16 cellular contexts compared by ENCODE assay signal in the genomic region with DNA sequence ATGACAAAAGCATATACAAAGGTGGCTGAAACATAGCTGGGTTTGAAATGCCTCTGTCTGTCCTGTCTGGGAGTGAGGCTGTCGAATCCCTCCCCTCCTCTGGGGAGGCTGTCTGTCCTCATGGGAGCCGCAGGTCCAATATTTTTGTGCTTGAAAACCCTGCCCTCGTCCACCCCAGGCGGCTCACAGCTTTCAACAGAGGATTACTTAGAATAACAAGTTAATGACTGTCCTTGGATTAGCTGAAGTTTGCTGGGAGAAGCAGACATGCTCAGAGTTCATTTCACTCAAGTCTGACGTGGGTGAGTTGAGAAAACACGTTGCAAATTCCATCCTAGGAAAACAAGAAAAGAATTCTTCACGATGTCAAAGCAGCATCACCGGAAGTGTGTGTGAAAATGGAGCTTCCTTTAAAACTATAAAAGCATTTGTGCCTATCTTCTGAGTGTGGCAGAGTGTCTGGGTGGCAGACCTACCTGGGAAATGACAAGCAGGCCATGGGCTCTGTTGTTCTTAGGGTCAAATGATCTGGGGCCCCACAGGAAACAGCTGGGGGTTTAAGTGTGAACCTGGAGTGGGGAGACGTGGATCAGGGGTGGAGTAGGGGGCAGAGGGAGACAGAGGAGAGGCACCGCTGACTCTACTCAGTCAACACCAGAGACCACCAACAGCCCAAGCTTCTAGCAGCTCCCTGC.
A peak's percentile ranks its signal among the peaks of the same experiment; 100 is the strongest.
DNase-seq lines count a peak whose midpoint lies in the region; ATAC-seq, FAIRE-seq and TF ChIP-seq lines count a peak whose summit lies in the region.
"Had no signal": no experiment of that assay in that cellular context is flagged by ENCODE, and none has a peak within 500 bp of the region (broad histone marks: within the 10 kb centered on the region; RNA-seq: fewer than 3 reads in every experiment).

No MANE protein-coding gene starts in this region.

- H3K4me1 ChIP-seq in keratinocyte (ENCODE audit: control insufficient read depth, extremely low read depth, insufficient read depth, low read length), result peaks cover 31% of the 10 kb centered on the region
- H3K4me1 ChIP-seq: ascending aorta had no signal

- TF ChIP-seq CTCF in brain microvascular endothelial cell (IDR thresholded peaks at IDR 0.05; ENCODE audit: low read depth, low read length, missing control alignments) (no peak), keratinocyte (optimal IDR thresholded peaks at IDR 0.05 in 1 of 3, IDR thresholded peaks at IDR 0.05 in 1 of 3, conservative IDR thresholded peaks at IDR 0.05 in 1 of 3; ENCODE audit: extremely low read depth in 1 of 3, insufficient read depth in 2 of 3, low read length in 3 of 3) (no peak), retinal pigment epithelial cell (conservative IDR thresholded peaks at IDR 0.05; ENCODE audit: low read depth, low read length) (no peak)

- DNase-seq in HCEC 1CT (peak; percentile 13), brain microvascular endothelial cell (peak; percentile 46), keratinocyte (ENCODE audit: low read depth, low spot score) (no peak), retinal pigment epithelial cell (ENCODE audit: low read depth) (peak; percentile 97), frontal cortex (ENCODE audit: low spot score in 2 of 2) (no peak), GOT3 (lab: John Stamatoyannopoulos, UW) (no peak)
- DNase-seq in activated T-cell treated with anti-CD3 and anti-CD28 coated beads, Interleukin-2, amount 50 U/mL, for 72 hours, result no peak
- DNase-seq: activated gamma-delta T cell treated with Interleukin-2 at 50 U/mL for 16 hours, NCI-H1930, NCI-H510A treated with DMSO at 0.1 percent for 48 hours, T-helper 9 cell had no signal

- no peak overlapping the region for H3K27ac Mint-ChIP-seq in activated T-cell treated with anti-CD3 and anti-CD28 coated beads, Interleukin-2, amount 50 U/mL, for 72 hours

- H3K9ac ChIP-seq in keratinocyte (ENCODE audit: control insufficient read depth, extremely low read depth, insufficient read depth, low read length), result no peak overlapping the region

- no peaks in the 10 kb centered on the region for H3K79me2 ChIP-seq in keratinocyte (ENCODE audit: control insufficient read depth, insufficient read depth, low read length)

- H3K4me3 ChIP-seq in brain microvascular endothelial cell (ENCODE audit: low read depth, low read length), result no peak overlapping the region
- no peak overlapping the region for H3K4me3 ChIP-seq in keratinocyte (ENCODE audit: control insufficient read depth in 2 of 3, extremely low read depth in 1 of 3, insufficient read depth in 2 of 3, low read depth in 1 of 3, low read length in 3 of 3)
- H3K4me3 ChIP-seq in retinal pigment epithelial cell (ENCODE audit: low read length), result no peak overlapping the region
- H3K4me3 ChIP-seq: ascending aorta, lung, SK-N-MC, tibial nerve had no signal

- peak overlapping the region; percentile 36 for H2AFZ ChIP-seq in keratinocyte (ENCODE audit: control insufficient read depth, low read length)

- no peak for FAIRE-seq in keratinocyte (lab: Jason Lieb, UNC)
- FAIRE-seq in frontal cortex (lab: Jason Lieb, UNC), result no peak

- no peak overlapping the region for H3K4me2 ChIP-seq in keratinocyte (ENCODE audit: control insufficient read depth, extremely low read depth, insufficient read depth, low read depth, low read length)

- H3K9me3 ChIP-seq in keratinocyte (ENCODE audit: control insufficient read depth, low read depth, low read length), result no peaks in the 10 kb centered on the region
- H3K9me3 ChIP-seq: ascending aorta, tibial nerve had no signal

- dilution Hi-C loops in keratinocyte (cut with MboI; ENCODE audit: extremely low pct_ligation_motif_present, low sequenced_read_pairs), result no loop called here

- in situ Hi-C loops in brain microvascular endothelial cell (cut with HindIII; ENCODE audit: low pct_ligation_motif_present, low sequenced_read_pairs), result no loop called here

- H3K4me1 Mint-ChIP-seq in activated T-cell treated with anti-CD3 and anti-CD28 coated beads, Interleukin-2, amount 50 U/mL, for 72 hours (ENCODE audit: low read depth), result no peaks in the 10 kb centered on the region

- peak overlapping the region; percentile 28 for H3K27ac ChIP-seq in brain microvascular endothelial cell
- no peak overlapping the region for H3K27ac ChIP-seq in keratinocyte (ENCODE audit: control insufficient read depth, insufficient read depth, low read length)
- H3K27ac ChIP-seq: ascending aorta, SK-N-MC had no signal

- H3K9me3 Mint-ChIP-seq in activated T-cell treated with anti-CD3 and anti-CD28 coated beads, Interleukin-2, amount 50 U/mL, for 72 hours, result no peaks in the 10 kb centered on the region

- no peaks in the 10 kb centered on the region for H3K36me3 Mint-ChIP-seq in activated T-cell treated with anti-CD3 and anti-CD28 coated beads, Interleukin-2, amount 50 U/mL, for 72 hours (ENCODE audit: insufficient read depth in 2 of 2)

- peaks cover 9% of the 10 kb centered on the region for H3K27me3 Mint-ChIP-seq in activated T-cell treated with anti-CD3 and anti-CD28 coated beads, Interleukin-2, amount 50 U/mL, for 72 hours (ENCODE audit: low read depth)

- no peaks in the 10 kb centered on the region for H4K20me1 ChIP-seq in keratinocyte (ENCODE audit: control insufficient read depth, extremely low read depth, insufficient read depth, low read length)

- no peak overlapping the region for H3K4me3 Mint-ChIP-seq in activated T-cell treated with anti-CD3 and anti-CD28 coated beads, Interleukin-2, amount 50 U/mL, for 72 hours

- H3K9me1 ChIP-seq in keratinocyte (ENCODE audit: control insufficient read depth, extremely low read depth, insufficient read depth, low read length), result no peaks in the 10 kb centered on the region

- ATAC-seq in activated T-cell treated with anti-CD3 and anti-CD28 coated beads, Interleukin-2, amount 50 U/mL, for 72 hours (replicated peaks in 1 of 2), result no peak
- no peak for ATAC-seq in GM21528 (IDR thresholded peaks at IDR 0.05; ENCODE audit: low FRiP score, unreplicated experiment)

- H3K36me3 ChIP-seq in brain microvascular endothelial cell (replicated peaks), result no peaks in the 10 kb centered on the region
- no peaks in the 10 kb centered on the region for H3K36me3 ChIP-seq in keratinocyte (ENCODE audit: control insufficient read depth in 2 of 2, extremely low read depth in 1 of 2, insufficient read depth in 2 of 2, low read length in 2 of 2)
- H3K36me3 ChIP-seq: ascending aorta, tibial nerve had no signal

- H3K27me3 ChIP-seq in brain microvascular endothelial cell (replicated peaks) (no peaks in the 10 kb centered on the region), keratinocyte (ENCODE audit: control insufficient read depth, extremely low read depth, insufficient read depth, low read length) (no peaks in the 10 kb centered on the region)
- H3K27me3 ChIP-seq: ascending aorta had no signal

Comparison
In these comparisons a context has a peak if more than half of its experiments do, and no peak if none do; other contexts are left out.
1. DNase-seq: peak in HCEC 1CT (single experiment), brain microvascular endothelial cell (single experiment) and retinal pigment epithelial cell (single experiment); none in keratinocyte (single experiment), frontal cortex (0 of 2), activated T-cell treated with anti-CD3 and anti-CD28 coated beads, Interleukin-2, amount 50 U/mL, for 72 hours (0 of 2) and GOT3 (single experiment).